In the genomic region with DNA sequence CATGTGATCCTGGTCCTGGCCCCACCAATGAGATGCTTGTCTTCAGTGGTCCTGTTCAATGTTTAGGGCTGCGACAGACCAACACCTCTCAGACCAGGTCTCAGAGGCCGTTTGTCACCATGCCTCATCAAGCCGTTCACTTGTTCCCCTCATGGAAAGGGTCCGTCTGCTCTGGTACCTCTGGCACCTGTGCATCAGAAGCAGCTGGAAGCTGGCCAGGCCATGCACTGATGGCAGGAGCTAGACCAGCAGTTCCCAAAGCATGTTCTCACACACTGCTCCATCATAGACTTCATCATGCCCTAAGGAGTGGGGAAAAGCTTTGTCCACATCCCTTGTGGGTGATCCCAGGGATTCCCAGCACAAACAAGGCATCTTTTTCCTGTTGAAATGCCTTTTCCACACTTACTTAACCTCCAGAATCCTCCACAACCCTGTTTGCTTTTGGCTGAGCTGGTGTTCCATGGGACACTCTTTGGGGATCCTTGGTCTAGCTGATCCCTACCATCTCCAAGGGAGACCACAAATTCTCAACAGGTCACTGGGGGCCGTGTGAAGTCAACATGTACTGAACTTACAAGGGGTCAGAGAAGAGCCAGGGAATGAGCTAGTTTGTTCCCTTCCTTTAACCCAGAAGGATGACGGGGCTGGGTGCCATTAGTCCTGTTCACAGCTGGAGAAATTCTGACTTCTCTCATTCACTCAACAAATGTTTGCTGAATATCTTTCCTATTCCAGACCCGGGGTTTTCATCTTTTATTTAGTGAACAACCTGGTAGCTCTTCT, we compare ENCODE assay signal across 15 cellular contexts. TPM values are rescaled to one million over a fixed set of nuclear protein-coding genes. Genes with fewer than 3 reads are reported as not detected.
A peak's percentile ranks its signal among the peaks of the same experiment; 100 is the strongest.
DNase-seq lines count a peak whose midpoint lies in the region; ATAC-seq and TF ChIP-seq lines count a peak whose summit lies in the region.
"Had no signal": no experiment of that assay in that cellular context is flagged by ENCODE, and none has a peak within 500 bp of the region (broad histone marks: within the 10 kb centered on the region; RNA-seq: fewer than 3 reads in every experiment).

No MANE protein-coding gene starts in this region.

- H3K9me3 ChIP-seq in left lung (no peaks in the 10 kb centered on the region), thymus (ENCODE audit: control insufficient read depth) (peaks cover 4% of the 10 kb centered on the region)
- H3K9me3 ChIP-seq: HAP-1, right atrium auricular region had no signal

- no peaks in the 10 kb centered on the region for H3K9me3 Mint-ChIP-seq in activated CD4-positive, alpha-beta T cell treated with anti-CD3 and anti-CD28 coated beads, Interleukin-2, amount 10 ng/mL, durations not matched to agents 7 days and 5 days
- H3K9me3 Mint-ChIP-seq in activated T-helper 17 cell treated with anti-CD3 and anti-CD28 coated beads, Interleukin-2, amount 50 U/mL, for 72 hours = no peaks in the 10 kb centered on the region
- H3K9me3 Mint-ChIP-seq: activated naive CD4-positive, alpha-beta T cell treated with anti-CD3 and anti-CD28 coated beads, Interleukin-2, amount 50 U/mL, for 72 hours; T-helper 2 cell treated with Interferon-gamma antibody and Interleukin-4, amounts not matched to agents 5 μg/mL and 100 μg/mL, for 36 hours; type B pancreatic cell had no signal

- H3K36me3 Mint-ChIP-seq in activated CD4-positive, alpha-beta T cell treated with anti-CD3 and anti-CD28 coated beads, Interleukin-2, amount 10 ng/mL, durations not matched to agents 7 days and 5 days (ENCODE audit: low read depth) = peaks cover 2% of the 10 kb centered on the region
- H3K36me3 Mint-ChIP-seq in activated T-helper 17 cell treated with anti-CD3 and anti-CD28 coated beads, Interleukin-2, amount 50 U/mL, for 72 hours (ENCODE audit: low read depth) = peaks cover 49% of the 10 kb centered on the region
- H3K36me3 Mint-ChIP-seq: type B pancreatic cell had no signal

- TF ChIP-seq CTCF in left lung (IDR thresholded peaks at IDR 0.05) = no peak

- intact Hi-C loops in left lung (cut with DNase I) = no loop called here

- H3K4me1 ChIP-seq in left lung (peaks cover 0 to 33% of the 10 kb centered on the region in 2 donors), thymus (ENCODE audit: control insufficient read depth, insufficient read depth, low read length) (peaks cover 62% of the 10 kb centered on the region)
- H3K4me1 ChIP-seq: right atrium auricular region had no signal

- POLR2A ChIA-PET in activated CD4-positive, alpha-beta T cell treated with anti-CD3 and anti-CD28 coated beads, Interleukin-2, amount 10 ng/mL, durations not matched to agents 7 days and 5 days (lab: Charles Lee) = no interaction called here

- peaks cover 0 to 90% of the 10 kb centered on the region in 2 donors for H3K36me3 ChIP-seq in left lung
- H3K36me3 ChIP-seq in thymus (ENCODE audit: control insufficient read depth, insufficient read depth) = peaks cover 78% of the 10 kb centered on the region
- H3K36me3 ChIP-seq: HAP-1 had no signal

- H3K4me3 ChIP-seq in left lung (no peak overlapping the region), thymus (ENCODE audit: low read length) (no peak overlapping the region)
- H3K4me3 ChIP-seq: HAP-1, right atrium auricular region had no signal

- H3K27me3 Mint-ChIP-seq in activated CD4-positive, alpha-beta T cell treated with anti-CD3 and anti-CD28 coated beads, Interleukin-2, amount 10 ng/mL, durations not matched to agents 7 days and 5 days = no peaks in the 10 kb centered on the region
- no peaks in the 10 kb centered on the region for H3K27me3 Mint-ChIP-seq in activated T-helper 17 cell treated with anti-CD3 and anti-CD28 coated beads, Interleukin-2, amount 50 U/mL, for 72 hours
- H3K27me3 Mint-ChIP-seq: type B pancreatic cell had no signal

- no peak for DNase-seq in activated CD4-positive, alpha-beta T cell treated with anti-CD3 and anti-CD28 coated beads, Interleukin-2, amount 10 ng/mL, durations not matched to agents 7 days and 5 days
- DNase-seq in activated CD4-positive, alpha-beta T cell treated with anti-CD3 and anti-CD28 coated beads, Interleukin-2, amount 50 U/mL, for 4 hours = no peak
- DNase-seq in left lung (peak in 1 of 2 donors; percentile 32), hypothalamus (lab: John Stamatoyannopoulos, UW) (no peak), NCI-H1417 (lab: John Stamatoyannopoulos, UW) (no peak)

- H3K4me1 Mint-ChIP-seq in activated CD4-positive, alpha-beta T cell treated with anti-CD3 and anti-CD28 coated beads, Interleukin-2, amount 10 ng/mL, durations not matched to agents 7 days and 5 days = peaks cover 31% of the 10 kb centered on the region
- peaks cover 16% of the 10 kb centered on the region for H3K4me1 Mint-ChIP-seq in activated T-helper 17 cell treated with anti-CD3 and anti-CD28 coated beads, Interleukin-2, amount 50 U/mL, for 72 hours

- no peak for ATAC-seq in activated T-helper 17 cell treated with anti-CD3 and anti-CD28 coated beads, Interleukin-2, amount 50 U/mL, for 72 hours (replicated peaks)
- ATAC-seq in left lung (peak; percentile 35), HG03135 (IDR thresholded peaks at IDR 0.05; ENCODE audit: unreplicated experiment) (no peak)

- CTCF ChIA-PET in activated CD4-positive, alpha-beta T cell treated with anti-CD3 and anti-CD28 coated beads, Interleukin-2, amount 10 ng/mL, durations not matched to agents 7 days and 5 days (lab: Charles Lee) = interaction anchor here (0.6 to 1.2 kb wide), 9 partner anchors 8 to 1557 kb away, joined by 3 to 6 read pairs (median 3); a partner anchor contains a TSS

- H3K27ac ChIP-seq in left lung (peak overlapping the region; percentile 29 to 53), thymus (ENCODE audit: low read depth) (peak overlapping the region; percentile 88)

- H3K4me3 Mint-ChIP-seq in activated CD4-positive, alpha-beta T cell treated with anti-CD3 and anti-CD28 coated beads, Interleukin-2, amount 10 ng/mL, durations not matched to agents 7 days and 5 days = no peak overlapping the region
- peak overlapping the region; percentile 35 for H3K4me3 Mint-ChIP-seq in activated T-helper 17 cell treated with anti-CD3 and anti-CD28 coated beads, Interleukin-2, amount 50 U/mL, for 72 hours
- H3K4me3 Mint-ChIP-seq: T-helper 2 cell treated with Interferon-gamma antibody and Interleukin-4, amounts not matched to agents 5 μg/mL and 100 μg/mL, for 36 hours; type B pancreatic cell had no signal

- 91% methylated on average over 7 of the region's 7 CpGs for WGBS in thymus

- H3K27ac Mint-ChIP-seq in activated CD4-positive, alpha-beta T cell treated with anti-CD3 and anti-CD28 coated beads, Interleukin-2, amount 10 ng/mL, durations not matched to agents 7 days and 5 days = peak overlapping the region; percentile 48
- H3K27ac Mint-ChIP-seq in activated T-helper 17 cell treated with anti-CD3 and anti-CD28 coated beads, Interleukin-2, amount 50 U/mL, for 72 hours = peak overlapping the region; percentile 70
- H3K27ac Mint-ChIP-seq: activated naive CD4-positive, alpha-beta T cell treated with anti-CD3 and anti-CD28 coated beads, Interleukin-2, amount 50 U/mL, for 72 hours; type B pancreatic cell had no signal

- no peaks in the 10 kb centered on the region for H3K27me3 ChIP-seq in left lung
- H3K27me3 ChIP-seq in thymus (ENCODE audit: control insufficient read depth, insufficient read depth) = no peaks in the 10 kb centered on the region
- H3K27me3 ChIP-seq: right atrium auricular region had no signal

RNA-seq across cellular contexts. Expression of a gene that starts 21.8 kb away (rescaled TPM):
- total RNA-seq in activated CD4-positive, alpha-beta T cell treated with anti-CD3 and anti-CD28 coated beads, Interleukin-2, amount 10 ng/mL, durations not matched to agents 7 days and 5 days = 10 to 100 TPM in 1 of 2 experiments, 1 to 10 TPM in 1; 8.2 to 10.8 TPM
- total RNA-seq in activated T-helper 17 cell treated with anti-CD3 and anti-CD28 coated beads, Interleukin-2, amount 50 U/mL, for 72 hours = 10 to 100 TPM; 23.1 to 37.4 TPM
- total RNA-seq in left lung = 10 to 100 TPM; 29.6 to 46.1 TPM
- 114 TPM for polyA plus RNA-seq in thymus
- total RNA-seq: G401 had no signal
- polyA plus RNA-seq: neural cell had no signal

RNA-seq across cellular contexts. Expression of a gene that starts 48.7 kb away (rescaled TPM):
- total RNA-seq in activated CD4-positive, alpha-beta T cell treated with anti-CD3 and anti-CD28 coated beads, Interleukin-2, amount 10 ng/mL, durations not matched to agents 7 days and 5 days = not detected
- total RNA-seq in activated T-helper 17 cell treated with anti-CD3 and anti-CD28 coated beads, Interleukin-2, amount 50 U/mL, for 72 hours = not detected
- 10 to 100 TPM; 16.7 to 18.3 TPM for total RNA-seq in left lung
- 2.1 TPM for polyA plus RNA-seq in thymus
- total RNA-seq: activated naive CD4-positive, alpha-beta T cell treated with anti-CD3 and anti-CD28 coated beads, Interleukin-2, amount 50 U/mL, for 72 hours had no signal
- polyA plus RNA-seq: neural cell had no signal

Comparison
In these comparisons a context has a peak if more than half of its experiments do, and no peak if none do; other contexts are left out.
1. RNA of a gene that starts 48.7 kb away (total RNA-seq): 16.7 to 18.3 TPM in left lung; not detected in activated CD4-positive, alpha-beta T cell treated with anti-CD3 and anti-CD28 coated beads, Interleukin-2, amount 10 ng/mL, durations not matched to agents 7 days and 5 days and not detected in activated T-helper 17 cell treated with anti-CD3 and anti-CD28 coated beads, Interleukin-2, amount 50 U/mL, for 72 hours; every median in the first group is over 10 times any median in the second.